Comparison of ENCODE assay signal across 9 cellular contexts in genomic region chr10:119933179-119933578, GRCh38. TPM values are rescaled to one million over a fixed set of nuclear protein-coding genes. Genes with fewer than 3 reads are reported as not detected.
A peak's percentile ranks its signal among the peaks of the same experiment; 100 is the strongest.
DNase-seq lines count a peak whose midpoint lies in the region; ATAC-seq and TF ChIP-seq lines count a peak whose summit lies in the region.
"Had no signal": no experiment of that assay in that cellular context is flagged by ENCODE, and none has a peak within 500 bp of the region (broad histone marks: within the 10 kb centered on the region; RNA-seq: fewer than 3 reads in every experiment).

No MANE protein-coding gene starts in this region.

- no peaks in the 10 kb centered on the region for H3K79me2 ChIP-seq in hepatocyte

- no peaks in the 10 kb centered on the region for H4K20me1 ChIP-seq in hepatocyte (ENCODE audit: insufficient read depth, poor library complexity, severe bottlenecking)

- POLR2A ChIA-PET in HEK293T (lab: Yijun Ruan, JAX) = no interaction called here

- no peak overlapping the region for H3K4me3 Mint-ChIP-seq in stimulated activated memory B cell treated with anti-CD40 and anti-IgM and Interleukin-4, amounts not matched to agents 10 μg/mL and 1 μg/mL and 100 μg/mL, for 72 hours

- H3K9me3 Mint-ChIP-seq in stimulated activated memory B cell treated with anti-CD40 and anti-IgM and Interleukin-4, amounts not matched to agents 10 μg/mL and 1 μg/mL and 100 μg/mL, for 72 hours = no peaks in the 10 kb centered on the region

- ATAC-seq in GM21528 (IDR thresholded peaks at IDR 0.05; ENCODE audit: low FRiP score, unreplicated experiment) (no peak), GM21825 (IDR thresholded peaks at IDR 0.05; ENCODE audit: unreplicated experiment) (no peak), HG02885 (IDR thresholded peaks at IDR 0.05; ENCODE audit: poor library complexity, unreplicated experiment) (no peak)
- ATAC-seq in stimulated activated memory B cell treated with anti-CD40 and anti-IgM and Interleukin-4, amounts not matched to agents 10 μg/mL and 1 μg/mL and 100 μg/mL, for 72 hours = no peak

- no peaks in the 10 kb centered on the region for H3K4me1 ChIP-seq in hepatocyte (ENCODE audit: insufficient read depth)

- 65% methylated on average over 3 of the region's 3 CpGs for WGBS in hepatocyte (ENCODE audit: low lambda C conversion rate, missing lambda C conversion rate)

- no peaks in the 10 kb centered on the region for H3K27me3 Mint-ChIP-seq in stimulated activated memory B cell treated with anti-CD40 and anti-IgM and Interleukin-4, amounts not matched to agents 10 μg/mL and 1 μg/mL and 100 μg/mL, for 72 hours

- H3K4me2 ChIP-seq in hepatocyte = no peak overlapping the region

- H3K27ac ChIP-seq in hepatocyte = no peak overlapping the region
- H3K27ac ChIP-seq: skin epidermis had no signal

- TF ChIP-seq CTCF in AG10803 (conservative IDR thresholded peaks at IDR 0.05; ENCODE audit: low read length) (peak; percentile 34; the same call in 1 of the 2 replicates), hepatocyte (IDR thresholded peaks at IDR 0.05; ENCODE audit: poor library complexity) (peak; percentile 57)

- H2AFZ ChIP-seq in hepatocyte = no peak overlapping the region

- no peak overlapping the region for H3K4me3 ChIP-seq in AG10803 (ENCODE audit: low read length)
- no peak overlapping the region for H3K4me3 ChIP-seq in hepatocyte
- H3K4me3 ChIP-seq: skin epidermis had no signal

- H3K27ac Mint-ChIP-seq in stimulated activated memory B cell treated with anti-CD40 and anti-IgM and Interleukin-4, amounts not matched to agents 10 μg/mL and 1 μg/mL and 100 μg/mL, for 72 hours = no peak overlapping the region

- DNase-seq in AG10803 (ENCODE audit: low read depth) (no peak), HEK293T (ENCODE audit: extremely low spot score) (peak; percentile 60), SHP77 treated with DMSO at 0.1 percent for 48 hours (lab: John Stamatoyannopoulos, UW) (peak; percentile 0), hepatocyte (ENCODE audit: low spot score) (peak; percentile 35)

- H3K27me3 ChIP-seq in hepatocyte = no peaks in the 10 kb centered on the region

- H3K36me3 ChIP-seq in hepatocyte (replicated peaks; ENCODE audit: insufficient read depth, low read depth) = no peaks in the 10 kb centered on the region

- no peaks in the 10 kb centered on the region for H3K9me3 ChIP-seq in hepatocyte (ENCODE audit: low read depth)

- H3K9me2 ChIP-seq in hepatocyte (replicated peaks; ENCODE audit: insufficient read depth) = no peaks in the 10 kb centered on the region

- peaks cover 54% of the 10 kb centered on the region for H3K36me3 Mint-ChIP-seq in stimulated activated memory B cell treated with anti-CD40 and anti-IgM and Interleukin-4, amounts not matched to agents 10 μg/mL and 1 μg/mL and 100 μg/mL, for 72 hours

- H3K4me1 Mint-ChIP-seq in stimulated activated memory B cell treated with anti-CD40 and anti-IgM and Interleukin-4, amounts not matched to agents 10 μg/mL and 1 μg/mL and 100 μg/mL, for 72 hours = no peaks in the 10 kb centered on the region

- CTCF ChIA-PET in HEK293T (lab: Yijun Ruan, JAX) = no interaction called here

TF ChIP-seq in HEK293T, 16 proteins besides CTCF, POLR2A, EP300 and RAD21:
- no peak for TF ChIP-seq FOXA1 (IDR thresholded peaks at IDR 0.05)
- no peak for TF ChIP-seq FOXM1 (IDR thresholded peaks at IDR 0.05; ENCODE audit: borderline replicate concordance)
- TF ChIP-seq TARDBP (IDR thresholded peaks at IDR 0.05) = no peak
- TF ChIP-seq ARNT (IDR thresholded peaks at IDR 0.05) = no peak
- no peak for TF ChIP-seq FOXK2 (IDR thresholded peaks at IDR 0.05)
- no peak for TF ChIP-seq HDGF (IDR thresholded peaks at IDR 0.05; ENCODE audit: borderline replicate concordance)
- no peak for TF ChIP-seq NFRKB (IDR thresholded peaks at IDR 0.05)
- TF ChIP-seq SP1 (IDR thresholded peaks at IDR 0.05) = no peak
- no peak for TF ChIP-seq CTBP1 (IDR thresholded peaks at IDR 0.05; ENCODE audit: borderline replicate concordance)
- TF ChIP-seq L3MBTL2 (conservative IDR thresholded peaks at IDR 0.05) = no peak
- no peak for TF ChIP-seq ZNF384 (IDR thresholded peaks at IDR 0.05)
- TF ChIP-seq, protein P1, sequence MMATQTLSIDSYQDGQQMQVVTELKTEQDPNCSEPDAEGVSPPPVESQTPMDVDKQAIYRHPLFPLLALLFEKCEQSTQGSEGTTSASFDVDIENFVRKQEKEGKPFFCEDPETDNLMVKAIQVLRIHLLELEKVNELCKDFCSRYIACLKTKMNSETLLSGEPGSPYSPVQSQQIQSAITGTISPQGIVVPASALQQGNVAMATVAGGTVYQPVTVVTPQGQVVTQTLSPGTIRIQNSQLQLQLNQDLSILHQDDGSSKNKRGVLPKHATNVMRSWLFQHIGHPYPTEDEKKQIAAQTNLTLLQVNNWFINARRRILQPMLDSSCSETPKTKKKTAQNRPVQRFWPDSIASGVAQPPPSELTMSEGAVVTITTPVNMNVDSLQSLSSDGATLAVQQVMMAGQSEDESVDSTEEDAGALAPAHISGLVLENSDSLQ (IDR thresholded peaks at IDR 0.05) = no peak
- no peak for TF ChIP-seq LEF1 (IDR thresholded peaks at IDR 0.05; ENCODE audit: borderline replicate concordance)
- no peak for TF ChIP-seq BHLHE40 (IDR thresholded peaks at IDR 0.05; ENCODE audit: borderline replicate concordance)

RNA-seq across cellular contexts. Expression of gene SEC23IP, which starts 40.6 kb away (rescaled TPM):
- total RNA-seq in hepatocyte = 27.2 and 27.4 TPM in 2 replicates
- polyA plus RNA-seq in hepatocyte = 39.9 and 46.8 TPM in 2 replicates
